1 cellular context compared by ENCODE assay signal in the genomic region with DNA sequence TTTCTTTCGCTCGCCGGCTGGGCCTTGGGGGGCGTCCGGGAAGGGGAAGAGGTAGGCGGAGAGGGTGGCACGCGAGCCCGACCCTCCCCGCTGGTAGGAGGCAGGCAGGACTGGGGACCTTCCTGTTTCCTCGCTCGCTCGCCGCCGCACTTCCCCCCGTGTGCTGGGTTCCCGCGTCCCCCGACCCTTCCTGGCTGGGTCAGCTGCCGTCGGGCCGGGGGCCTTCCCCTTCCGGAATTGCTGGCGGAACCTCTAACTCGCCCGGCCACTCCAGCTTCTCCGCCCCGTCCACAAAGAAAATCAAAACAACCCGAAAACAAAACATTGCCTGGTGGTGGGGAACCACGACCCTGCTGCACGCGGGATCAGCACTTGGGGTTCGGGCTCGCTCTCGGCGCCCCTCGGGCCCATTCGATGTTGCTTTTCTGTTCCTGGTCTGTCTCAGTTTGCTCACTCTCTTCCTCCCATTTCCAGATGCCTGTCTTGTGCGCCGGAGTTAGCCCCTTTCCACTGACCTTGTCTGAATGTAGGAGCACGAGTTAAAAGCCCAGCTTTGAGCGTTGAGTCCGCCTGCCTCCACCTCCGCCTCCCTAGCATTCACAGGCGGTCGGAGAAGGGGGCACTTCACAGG.
TF ChIP-seq lines count a peak whose summit lies in the region.

No MANE protein-coding gene starts in this region.

TF ChIP-seq in HEK293, 187 proteins besides CTCF, POLR2A, EP300 and RAD21 (continued from another document and continues in another):
- TF ChIP-seq, protein P1, sequence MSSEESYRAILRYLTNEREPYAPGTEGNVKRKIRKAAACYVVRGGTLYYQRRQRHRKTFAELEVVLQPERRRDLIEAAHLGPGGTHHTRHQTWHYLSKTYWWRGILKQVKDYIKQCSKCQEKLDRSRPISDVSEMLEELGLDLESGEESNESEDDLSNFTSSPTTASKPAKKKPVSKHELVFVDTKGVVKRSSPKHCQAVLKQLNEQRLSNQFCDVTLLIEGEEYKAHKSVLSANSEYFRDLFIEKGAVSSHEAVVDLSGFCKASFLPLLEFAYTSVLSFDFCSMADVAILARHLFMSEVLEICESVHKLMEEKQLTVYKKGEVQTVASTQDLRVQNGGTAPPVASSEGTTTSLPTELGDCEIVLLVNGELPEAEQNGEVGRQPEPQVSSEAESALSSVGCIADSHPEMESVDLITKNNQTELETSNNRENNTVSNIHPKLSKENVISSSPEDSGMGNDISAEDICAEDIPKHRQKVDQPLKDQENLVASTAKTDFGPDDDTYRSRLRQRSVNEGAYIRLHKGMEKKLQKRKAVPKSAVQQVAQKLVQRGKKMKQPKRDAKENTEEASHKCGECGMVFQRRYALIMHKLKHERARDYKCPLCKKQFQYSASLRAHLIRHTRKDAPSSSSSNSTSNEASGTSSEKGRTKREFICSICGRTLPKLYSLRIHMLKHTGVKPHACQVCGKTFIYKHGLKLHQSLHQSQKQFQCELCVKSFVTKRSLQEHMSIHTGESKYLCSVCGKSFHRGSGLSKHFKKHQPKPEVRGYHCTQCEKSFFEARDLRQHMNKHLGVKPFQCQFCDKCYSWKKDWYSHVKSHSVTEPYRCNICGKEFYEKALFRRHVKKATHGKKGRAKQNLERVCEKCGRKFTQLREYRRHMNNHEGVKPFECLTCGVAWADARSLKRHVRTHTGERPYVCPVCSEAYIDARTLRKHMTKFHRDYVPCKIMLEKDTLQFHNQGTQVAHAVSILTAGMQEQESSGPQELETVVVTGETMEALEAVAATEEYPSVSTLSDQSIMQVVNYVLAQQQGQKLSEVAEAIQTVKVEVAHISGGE (tag by site-specific recombination; conservative IDR thresholded peaks at IDR 0.05; ENCODE audit: low read depth): peak; percentile 94
- TF ChIP-seq ZNF529 (tag by site-specific recombination; IDR thresholded peaks at IDR 0.05; ENCODE audit: insufficient replicate concordance) (no peak), ZNF202 (tag by site-specific recombination; IDR thresholded peaks at IDR 0.05; ENCODE audit: borderline replicate concordance) (no peak), ZNF629 (tag by site-specific recombination; IDR thresholded peaks at IDR 0.05) (no peak), ZNF658 (tag by site-specific recombination; IDR thresholded peaks at IDR 0.05) (no peak), ZNF433 (tag by site-specific recombination; IDR thresholded peaks at IDR 0.05; ENCODE audit: low read depth) (no peak), ZNF600 (tag by site-specific recombination; IDR thresholded peaks at IDR 0.05) (peak; percentile 54), ZNF624 (tag by site-specific recombination; IDR thresholded peaks at IDR 0.05) (no peak), ZNF776 (tag by site-specific recombination; IDR thresholded peaks at IDR 0.05; ENCODE audit: borderline replicate concordance) (no peak), ZNF140 (tag by site-specific recombination; IDR thresholded peaks at IDR 0.05) (no peak), ZNF157 (tag by site-specific recombination; IDR thresholded peaks at IDR 0.05) (peak; percentile 14; the same call in 1 of the 2 replicates), GLIS1 (tag by site-specific recombination; IDR thresholded peaks at IDR 0.05) (no peak), ZNF585B (tag by site-specific recombination; IDR thresholded peaks at IDR 0.05) (no peak), ZNF175 (tag by site-specific recombination; IDR thresholded peaks at IDR 0.05) (no peak), ZNF791 (tag by site-specific recombination; IDR thresholded peaks at IDR 0.05) (no peak), ZNF677 (tag by site-specific recombination; IDR thresholded peaks at IDR 0.05) (no peak), ZNF473 (tag by site-specific recombination; IDR thresholded peaks at IDR 0.05) (no peak), ZNF561 (tag by site-specific recombination; IDR thresholded peaks at IDR 0.05; ENCODE audit: borderline replicate concordance) (no peak), ZEB2 (tag by site-specific recombination; IDR thresholded peaks at IDR 0.05) (no peak), ZNF394 (tag by site-specific recombination; IDR thresholded peaks at IDR 0.05; ENCODE audit: borderline replicate concordance) (peak; percentile 45; the same call in 1 of the 2 replicates), GLIS2 (tag by site-specific recombination; IDR thresholded peaks at IDR 0.05) (no peak), ZFP37 (tag by site-specific recombination; IDR thresholded peaks at IDR 0.05) (0 out of 2 replicates have a peak, but pooled peaks have one; percentile 49), ZNF292 (tag by site-specific recombination; IDR thresholded peaks at IDR 0.05; ENCODE audit: borderline replicate concordance, low read depth) (no peak), ZNF112 (tag by site-specific recombination; IDR thresholded peaks at IDR 0.05) (no peak), ZNF324 (tag by site-specific recombination; IDR thresholded peaks at IDR 0.05) (no peak), ZNF19 (tag by site-specific recombination; IDR thresholded peaks at IDR 0.05; ENCODE audit: low read depth) (no peak), ZNF146 (tag by site-specific recombination; IDR thresholded peaks at IDR 0.05) (no peak), ZNF701 (tag by site-specific recombination; IDR thresholded peaks at IDR 0.05) (no peak), ZNF777 (tag by site-specific recombination; IDR thresholded peaks at IDR 0.05; ENCODE audit: borderline replicate concordance) (0 out of 2 replicates have a peak, but pooled peaks have one; percentile 71)
- TF ChIP-seq, protein P2, sequence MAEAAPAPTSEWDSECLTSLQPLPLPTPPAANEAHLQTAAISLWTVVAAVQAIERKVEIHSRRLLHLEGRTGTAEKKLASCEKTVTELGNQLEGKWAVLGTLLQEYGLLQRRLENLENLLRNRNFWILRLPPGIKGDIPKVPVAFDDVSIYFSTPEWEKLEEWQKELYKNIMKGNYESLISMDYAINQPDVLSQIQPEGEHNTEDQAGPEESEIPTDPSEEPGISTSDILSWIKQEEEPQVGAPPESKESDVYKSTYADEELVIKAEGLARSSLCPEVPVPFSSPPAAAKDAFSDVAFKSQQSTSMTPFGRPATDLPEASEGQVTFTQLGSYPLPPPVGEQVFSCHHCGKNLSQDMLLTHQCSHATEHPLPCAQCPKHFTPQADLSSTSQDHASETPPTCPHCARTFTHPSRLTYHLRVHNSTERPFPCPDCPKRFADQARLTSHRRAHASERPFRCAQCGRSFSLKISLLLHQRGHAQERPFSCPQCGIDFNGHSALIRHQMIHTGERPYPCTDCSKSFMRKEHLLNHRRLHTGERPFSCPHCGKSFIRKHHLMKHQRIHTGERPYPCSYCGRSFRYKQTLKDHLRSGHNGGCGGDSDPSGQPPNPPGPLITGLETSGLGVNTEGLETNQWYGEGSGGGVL (tag by site-specific recombination; IDR thresholded peaks at IDR 0.05): peak; percentile 47; the same call in 1 of the 2 replicates
- TF ChIP-seq, protein P3, sequence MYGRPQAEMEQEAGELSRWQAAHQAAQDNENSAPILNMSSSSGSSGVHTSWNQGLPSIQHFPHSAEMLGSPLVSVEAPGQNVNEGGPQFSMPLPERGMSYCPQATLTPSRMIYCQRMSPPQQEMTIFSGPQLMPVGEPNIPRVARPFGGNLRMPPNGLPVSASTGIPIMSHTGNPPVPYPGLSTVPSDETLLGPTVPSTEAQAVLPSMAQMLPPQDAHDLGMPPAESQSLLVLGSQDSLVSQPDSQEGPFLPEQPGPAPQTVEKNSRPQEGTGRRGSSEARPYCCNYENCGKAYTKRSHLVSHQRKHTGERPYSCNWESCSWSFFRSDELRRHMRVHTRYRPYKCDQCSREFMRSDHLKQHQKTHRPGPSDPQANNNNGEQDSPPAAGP (tag by site-specific recombination; IDR thresholded peaks at IDR 0.05): no peak
- TF ChIP-seq, protein P4, sequence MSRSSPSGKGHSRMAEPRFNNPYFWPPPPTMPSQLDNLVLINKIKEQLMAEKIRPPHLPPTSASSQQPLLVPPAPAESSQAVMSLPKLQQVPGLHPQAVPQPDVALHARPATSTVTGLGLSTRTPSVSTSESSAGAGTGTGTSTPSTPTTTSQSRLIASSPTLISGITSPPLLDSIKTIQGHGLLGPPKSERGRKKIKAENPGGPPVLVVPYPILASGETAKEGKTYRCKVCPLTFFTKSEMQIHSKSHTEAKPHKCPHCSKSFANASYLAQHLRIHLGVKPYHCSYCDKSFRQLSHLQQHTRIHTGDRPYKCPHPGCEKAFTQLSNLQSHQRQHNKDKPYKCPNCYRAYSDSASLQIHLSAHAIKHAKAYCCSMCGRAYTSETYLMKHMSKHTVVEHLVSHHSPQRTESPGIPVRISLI (tag by site-specific recombination; IDR thresholded peaks at IDR 0.05): no peak
- TF ChIP-seq, protein P5, sequence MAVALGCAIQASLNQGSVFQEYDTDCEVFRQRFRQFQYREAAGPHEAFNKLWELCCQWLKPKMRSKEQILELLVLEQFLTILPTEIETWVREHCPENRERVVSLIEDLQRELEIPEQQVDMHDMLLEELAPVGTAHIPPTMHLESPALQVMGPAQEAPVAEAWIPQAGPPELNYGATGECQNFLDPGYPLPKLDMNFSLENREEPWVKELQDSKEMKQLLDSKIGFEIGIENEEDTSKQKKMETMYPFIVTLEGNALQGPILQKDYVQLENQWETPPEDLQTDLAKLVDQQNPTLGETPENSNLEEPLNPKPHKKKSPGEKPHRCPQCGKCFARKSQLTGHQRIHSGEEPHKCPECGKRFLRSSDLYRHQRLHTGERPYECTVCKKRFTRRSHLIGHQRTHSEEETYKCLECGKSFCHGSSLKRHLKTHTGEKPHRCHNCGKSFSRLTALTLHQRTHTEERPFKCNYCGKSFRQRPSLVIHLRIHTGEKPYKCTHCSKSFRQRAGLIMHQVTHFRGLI (tag by site-specific recombination; IDR thresholded peaks at IDR 0.05): no peak
- TF ChIP-seq, protein P6, sequence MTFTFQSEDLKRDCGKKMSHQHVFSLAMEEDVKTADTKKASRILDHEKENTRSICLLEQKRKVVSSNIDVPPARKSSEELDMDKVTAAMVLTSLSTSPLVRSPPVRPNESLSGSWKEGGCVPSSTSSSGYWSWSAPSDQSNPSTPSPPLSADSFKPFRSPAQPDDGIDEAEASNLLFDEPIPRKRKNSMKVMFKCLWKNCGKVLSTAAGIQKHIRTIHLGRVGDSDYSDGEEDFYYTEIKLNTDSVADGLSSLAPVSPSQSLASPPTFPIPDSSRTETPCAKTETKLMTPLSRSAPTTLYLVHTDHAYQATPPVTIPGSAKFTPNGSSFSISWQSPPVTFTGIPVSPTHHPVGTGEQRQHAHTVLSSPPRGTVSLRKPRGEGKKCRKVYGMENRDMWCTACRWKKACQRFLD (tag by site-specific recombination; IDR thresholded peaks at IDR 0.05): no peak
- TF ChIP-seq, protein P7, sequence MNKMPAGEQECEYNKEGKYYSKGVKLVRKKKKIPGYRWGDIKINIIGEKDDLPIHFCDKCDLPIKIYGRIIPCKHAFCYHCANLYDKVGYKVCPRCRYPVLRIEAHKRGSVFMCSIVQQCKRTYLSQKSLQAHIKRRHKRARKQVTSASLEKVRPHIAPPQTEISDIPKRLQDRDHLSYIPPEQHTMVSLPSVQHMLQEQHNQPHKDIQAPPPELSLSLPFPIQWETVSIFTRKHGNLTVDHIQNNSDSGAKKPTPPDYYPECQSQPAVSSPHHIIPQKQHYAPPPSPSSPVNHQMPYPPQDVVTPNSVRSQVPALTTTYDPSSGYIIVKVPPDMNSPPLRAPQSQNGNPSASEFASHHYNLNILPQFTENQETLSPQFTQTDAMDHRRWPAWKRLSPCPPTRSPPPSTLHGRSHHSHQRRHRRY (tag by site-specific recombination; IDR thresholded peaks at IDR 0.05): 0 out of 2 replicates have a peak, but pooled peaks have one; percentile 33
- TF ChIP-seq, protein P8, sequence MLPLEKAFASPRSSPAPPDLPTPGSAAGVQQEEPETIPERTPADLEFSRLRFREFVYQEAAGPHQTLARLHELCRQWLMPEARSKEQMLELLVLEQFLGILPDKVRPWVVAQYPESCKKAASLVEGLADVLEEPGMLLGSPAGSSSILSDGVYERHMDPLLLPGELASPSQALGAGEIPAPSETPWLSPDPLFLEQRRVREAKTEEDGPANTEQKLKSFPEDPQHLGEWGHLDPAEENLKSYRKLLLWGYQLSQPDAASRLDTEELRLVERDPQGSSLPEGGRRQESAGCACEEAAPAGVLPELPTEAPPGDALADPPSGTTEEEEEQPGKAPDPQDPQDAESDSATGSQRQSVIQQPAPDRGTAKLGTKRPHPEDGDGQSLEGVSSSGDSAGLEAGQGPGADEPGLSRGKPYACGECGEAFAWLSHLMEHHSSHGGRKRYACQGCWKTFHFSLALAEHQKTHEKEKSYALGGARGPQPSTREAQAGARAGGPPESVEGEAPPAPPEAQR (tag by site-specific recombination; IDR thresholded peaks at IDR 0.05): no peak
- TF ChIP-seq, protein P9, sequence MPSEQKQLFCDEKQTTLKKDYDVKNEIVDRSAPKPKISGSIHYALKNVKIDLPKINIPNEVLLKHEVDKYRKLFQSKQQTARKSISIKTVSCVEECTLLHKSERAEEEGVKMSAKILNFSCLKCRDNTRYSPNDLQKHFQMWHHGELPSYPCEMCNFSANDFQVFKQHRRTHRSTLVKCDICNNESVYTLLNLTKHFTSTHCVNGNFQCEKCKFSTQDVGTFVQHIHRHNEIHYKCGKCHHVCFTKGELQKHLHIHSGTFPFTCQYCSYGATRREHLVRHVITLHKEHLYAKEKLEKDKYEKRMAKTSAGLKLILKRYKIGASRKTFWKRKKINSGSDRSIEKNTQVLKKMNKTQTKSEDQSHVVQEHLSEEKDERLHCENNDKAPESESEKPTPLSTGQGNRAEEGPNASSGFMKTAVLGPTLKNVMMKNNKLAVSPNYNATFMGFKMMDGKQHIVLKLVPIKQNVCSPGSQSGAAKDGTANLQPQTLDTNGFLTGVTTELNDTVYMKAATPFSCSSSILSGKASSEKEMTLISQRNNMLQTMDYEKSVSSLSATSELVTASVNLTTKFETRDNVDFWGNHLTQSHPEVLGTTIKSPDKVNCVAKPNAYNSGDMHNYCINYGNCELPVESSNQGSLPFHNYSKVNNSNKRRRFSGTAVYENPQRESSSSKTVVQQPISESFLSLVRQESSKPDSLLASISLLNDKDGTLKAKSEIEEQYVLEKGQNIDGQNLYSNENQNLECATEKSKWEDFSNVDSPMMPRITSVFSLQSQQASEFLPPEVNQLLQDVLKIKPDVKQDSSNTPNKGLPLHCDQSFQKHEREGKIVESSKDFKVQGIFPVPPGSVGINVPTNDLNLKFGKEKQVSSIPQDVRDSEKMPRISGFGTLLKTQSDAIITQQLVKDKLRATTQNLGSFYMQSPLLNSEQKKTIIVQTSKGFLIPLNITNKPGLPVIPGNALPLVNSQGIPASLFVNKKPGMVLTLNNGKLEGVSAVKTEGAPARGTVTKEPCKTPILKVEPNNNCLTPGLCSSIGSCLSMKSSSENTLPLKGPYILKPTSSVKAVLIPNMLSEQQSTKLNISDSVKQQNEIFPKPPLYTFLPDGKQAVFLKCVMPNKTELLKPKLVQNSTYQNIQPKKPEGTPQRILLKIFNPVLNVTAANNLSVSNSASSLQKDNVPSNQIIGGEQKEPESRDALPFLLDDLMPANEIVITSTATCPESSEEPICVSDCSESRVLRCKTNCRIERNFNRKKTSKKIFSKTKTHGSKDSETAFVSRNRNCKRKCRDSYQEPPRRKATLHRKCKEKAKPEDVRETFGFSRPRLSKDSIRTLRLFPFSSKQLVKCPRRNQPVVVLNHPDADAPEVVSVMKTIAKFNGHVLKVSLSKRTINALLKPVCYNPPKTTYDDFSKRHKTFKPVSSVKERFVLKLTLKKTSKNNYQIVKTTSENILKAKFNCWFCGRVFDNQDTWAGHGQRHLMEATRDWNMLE (tag by site-specific recombination; conservative IDR thresholded peaks at IDR 0.05; ENCODE audit: low read depth): no peak
- TF ChIP-seq, protein P10, sequence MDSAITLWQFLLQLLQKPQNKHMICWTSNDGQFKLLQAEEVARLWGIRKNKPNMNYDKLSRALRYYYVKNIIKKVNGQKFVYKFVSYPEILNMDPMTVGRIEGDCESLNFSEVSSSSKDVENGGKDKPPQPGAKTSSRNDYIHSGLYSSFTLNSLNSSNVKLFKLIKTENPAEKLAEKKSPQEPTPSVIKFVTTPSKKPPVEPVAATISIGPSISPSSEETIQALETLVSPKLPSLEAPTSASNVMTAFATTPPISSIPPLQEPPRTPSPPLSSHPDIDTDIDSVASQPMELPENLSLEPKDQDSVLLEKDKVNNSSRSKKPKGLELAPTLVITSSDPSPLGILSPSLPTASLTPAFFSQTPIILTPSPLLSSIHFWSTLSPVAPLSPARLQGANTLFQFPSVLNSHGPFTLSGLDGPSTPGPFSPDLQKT (IDR thresholded peaks at IDR 0.05; ENCODE audit: borderline replicate concordance, low read depth, low read length): no peak
